19 cellular contexts compared by ENCODE assay signal in genomic region chr22:21455334-21456089, GRCh38. TPM values are rescaled to one million over a fixed set of nuclear protein-coding genes. Genes with fewer than 3 reads are reported as not detected.
DNase-seq lines count a peak whose midpoint lies in the region; ATAC-seq, FAIRE-seq and TF ChIP-seq lines count a peak whose summit lies in the region.
"Had no signal": no experiment of that assay in that cellular context is flagged by ENCODE, and none has a peak within 500 bp of the region (broad histone marks: within the 10 kb centered on the region; RNA-seq: fewer than 3 reads in every experiment).

No MANE protein-coding gene starts in this region.

- TF ChIP-seq CTCF in DND-41 (IDR thresholded peaks at IDR 0.05; ENCODE audit: borderline replicate concordance, extremely low read depth, low read length, poor library complexity, severe bottlenecking) (no peak), GM20000 (IDR thresholded peaks at IDR 0.05; ENCODE audit: extremely low read depth, missing control alignments) (no peak), mesothelial cell of epicardium (IDR thresholded peaks at IDR 0.05; ENCODE audit: unreplicated experiment) (no peak)

- peaks cover 4% of the 10 kb centered on the region for H3K36me3 Mint-ChIP-seq in mesothelial cell of epicardium

- ATAC-seq in DND-41 (ENCODE audit: insufficient read depth, low read depth) (0 out of 3 replicates have a peak, but pooled peaks have one; percentile 12), right cardiac atrium (no peak), GM21717 (IDR thresholded peaks at IDR 0.05; ENCODE audit: unreplicated experiment) (no peak)
- ATAC-seq: activated CD4-positive, CD25-positive, alpha-beta regulatory T cell treated with anti-CD3 and anti-CD28 coated beads, Interleukin-2, amount 50 U/mL, for 24 hours; HCT116 had no signal

- H2AFZ ChIP-seq in DND-41 (ENCODE audit: low read depth, low read length), result no peak overlapping the region

- no peaks in the 10 kb centered on the region for H3K4me1 ChIP-seq in DND-41 (ENCODE audit: insufficient read depth, low read length)
- H3K4me1 ChIP-seq in NT2/D1 (ENCODE audit: insufficient read depth, insufficient read length), result peaks cover 13% of the 10 kb centered on the region
- no peaks in the 10 kb centered on the region for H3K4me1 ChIP-seq in right cardiac atrium (ENCODE audit: control insufficient read depth, insufficient read depth, low read length)
- H3K4me1 ChIP-seq: BE2C had no signal

- H3K4me3 Mint-ChIP-seq in mesothelial cell of epicardium, result no peak overlapping the region

- no peak for TF ChIP-seq POLR2A in H54 (IDR thresholded peaks at IDR 0.05; ENCODE audit: low read depth, low read length)

- H3K4me2 ChIP-seq in DND-41 (ENCODE audit: insufficient read depth, low read length), result no peak overlapping the region

- intact Hi-C loops in right cardiac atrium (cut with DNase I), result no loop called here
- intact Hi-C loops in posterior vena cava (cut with DNase I), result no loop called here

- no peak for FAIRE-seq in H54 (lab: Jason Lieb, UNC)
- FAIRE-seq: GM19239, keratinocyte, pancreas, small intestine had no signal

- H3K27me3 ChIP-seq in DND-41 (ENCODE audit: insufficient read depth, low read length, poor library complexity) (no peaks in the 10 kb centered on the region), NT2/D1 (ENCODE audit: insufficient read depth, insufficient read length) (no peaks in the 10 kb centered on the region), right cardiac atrium (ENCODE audit: control insufficient read depth, insufficient read depth) (no peaks in the 10 kb centered on the region)
- H3K27me3 ChIP-seq: BE2C, pancreas had no signal

- H3K9me3 ChIP-seq in DND-41 (ENCODE audit: insufficient read depth, low read length, severe bottlenecking) (no peaks in the 10 kb centered on the region), NT2/D1 (ENCODE audit: insufficient read depth, low read length) (no peaks in the 10 kb centered on the region), right cardiac atrium (ENCODE audit: control insufficient read depth, low read length) (no peaks in the 10 kb centered on the region)
- H3K9me3 ChIP-seq: BE2C, pancreas had no signal

- H4K20me1 ChIP-seq in DND-41 (ENCODE audit: insufficient read depth, low read length), result peaks cover under 1% of the 10 kb centered on the region

- H3K27ac ChIP-seq in DND-41 (ENCODE audit: low read length), result no peak overlapping the region
- no peak overlapping the region for H3K27ac ChIP-seq in right cardiac atrium (ENCODE audit: low read length)
- H3K27ac ChIP-seq: pancreas had no signal

- no peak overlapping the region for H3K4me3 ChIP-seq in DND-41 (ENCODE audit: low read depth in 1 of 2, low read length in 2 of 2)
- no peak overlapping the region for H3K4me3 ChIP-seq in NT2/D1 (ENCODE audit: insufficient read length, low read depth)
- no peak overlapping the region for H3K4me3 ChIP-seq in right cardiac atrium (ENCODE audit: low read length)
- H3K4me3 ChIP-seq: pancreas had no signal

- H3K36me3 ChIP-seq in DND-41 (ENCODE audit: insufficient read depth, low read length) (no peaks in the 10 kb centered on the region), NT2/D1 (ENCODE audit: insufficient read depth, insufficient read length, low read length) (peaks cover 1% of the 10 kb centered on the region)
- H3K36me3 ChIP-seq: BE2C, pancreas had no signal

- DNase-seq in DND-41 (no peak), NT2/D1 (ENCODE audit: low read depth, low spot score) (no peak), right cardiac atrium (peak in 2 of 3 donors; percentile 33 to 42), posterior vena cava (ENCODE audit: low spot score) (peak; percentile 67), H54 (ENCODE audit: insufficient read length, low spot score) (no peak), GM20000 (ENCODE audit: low spot score) (no peak), mesothelial cell of epicardium (ENCODE audit: low spot score in 2 of 2, unreplicated experiment in 2 of 2) (no peak)
- DNase-seq: central memory CD4-positive, alpha-beta T cell; MV-4-11; NCI-H2029; small intestine; stimulated activated CD4-positive, alpha-beta T cell treated with anti-CD3 and anti-CD28 coated beads, Interleukin-4, amount 100 ng/mL, for 4 hours had no signal

- H3K27ac Mint-ChIP-seq in mesothelial cell of epicardium, result no peak overlapping the region

- no peaks in the 10 kb centered on the region for H3K79me2 ChIP-seq in DND-41 (ENCODE audit: insufficient read depth, low read length)

- peaks cover 11% of the 10 kb centered on the region for H3K4me1 Mint-ChIP-seq in mesothelial cell of epicardium

- H3K9ac ChIP-seq in DND-41 (ENCODE audit: low read depth, low read length), result no peak overlapping the region
- H3K9ac ChIP-seq in NT2/D1 (ENCODE audit: insufficient read length, low read depth), result peak overlapping the region; percentile 10

- WGBS in right cardiac atrium, result 86% methylated on average over 19 of the region's 19 CpGs

- no peaks in the 10 kb centered on the region for H3K9me3 Mint-ChIP-seq in mesothelial cell of epicardium

- H3K27me3 Mint-ChIP-seq in mesothelial cell of epicardium (ENCODE audit: low read depth), result no peaks in the 10 kb centered on the region

RNA-seq across cellular contexts. Expression of gene TMEM191C, which starts 11.7 kb away (rescaled TPM):
- total RNA-seq in right cardiac atrium (1 to 10 TPM in 2 of 4 donors, under 1 TPM in 1, not detected in 1; 0.68 to 1.4 (median 1.2) TPM), posterior vena cava (under 1 TPM; 0.51 to 0.81 TPM), mesothelial cell of epicardium (2.0 to 4.4 TPM (median 4.2 TPM) in 3 replicates)
- polyA plus RNA-seq in right cardiac atrium, result 0.66 TPM

RNA-seq across cellular contexts. Expression of gene HIC2, which starts 38.3 kb away (rescaled TPM):
- total RNA-seq in right cardiac atrium (1 to 10 TPM; 1.1 to 2.1 (median 1.8) TPM), posterior vena cava (1 to 10 TPM; 3.3 to 3.8 TPM), mesothelial cell of epicardium (26.6 to 27.3 TPM (median 27.2 TPM) in 3 replicates)
- 1.7 TPM for polyA plus RNA-seq in right cardiac atrium

Comparison
In these comparisons a context has a peak if more than half of its experiments do, and no peak if none do; other contexts are left out.
1. DNase-seq: peak in right cardiac atrium (2 of 3) and posterior vena cava (single experiment); none in DND-41 (single experiment), NT2/D1 (single experiment), H54 (single experiment), GM20000 (single experiment) and mesothelial cell of epicardium (0 of 2).